4 cellular contexts compared by ENCODE assay signal in genomic region chr17:62426214-62426613, GRCh38. TPM values are rescaled to one million over a fixed set of nuclear protein-coding genes. Genes with fewer than 3 reads are reported as not detected.
"Had no signal": no experiment of that assay in that cellular context is flagged by ENCODE, and none has a peak within 500 bp of the region (broad histone marks: within the 10 kb centered on the region; RNA-seq: fewer than 3 reads in every experiment).

No MANE protein-coding gene starts in this region.

RNA-seq across cellular contexts. Expression of gene EFCAB3, which starts 45.9 kb away (rescaled TPM):
- total RNA-seq: LHCN-M2, M059J, MCF 10A, NCI-H460 had no signal
